In genomic region chr16:14309001-14309886, GRCh38 we compare ENCODE assay signal across 8 cellular contexts.
A peak's percentile ranks its signal among the peaks of the same experiment; 100 is the strongest.
DNase-seq lines count a peak whose midpoint lies in the region; ATAC-seq and TF ChIP-seq lines count a peak whose summit lies in the region.

No MANE protein-coding gene starts in this region.

- peaks cover 54% of the 10 kb centered on the region for H3K4me1 Mint-ChIP-seq in CD4-positive, alpha-beta T cell (ENCODE audit: low read depth)
- peaks cover 36% of the 10 kb centered on the region for H3K4me1 Mint-ChIP-seq in activated naive CD8-positive, alpha-beta T cell treated with anti-CD3 and anti-CD28 coated beads, Interleukin-2, amount 50 U/mL, for 24 hours
- peaks cover 7 to 11% of the 10 kb centered on the region in 2 donors for H3K4me1 Mint-ChIP-seq in natural killer cell

- CTCF ChIA-PET in CD4-positive, alpha-beta T cell (lab: Charles Lee): interaction anchor here (1.2 kb wide), 1 partner anchor 24 kb away, joined by 3 read pairs; no protein-coding TSS in a partner anchor

- peak in 5 of 10 experiments; percentile 14 to 49 (median 23) for DNase-seq in CD4-positive, alpha-beta T cell
- peak; percentile 63 for DNase-seq in HT-29 (ENCODE audit: low spot score)
- DNase-seq in activated naive CD8-positive, alpha-beta T cell treated with anti-CD3 and anti-CD28 coated beads, Interleukin-2, amount 50 U/mL, for 24 hours: no peak
- DNase-seq in natural killer cell: no peak
- no peak for DNase-seq in OCI-M1 (lab: John Stamatoyannopoulos, UW)
- no peak for DNase-seq in upper lobe of left lung

- peak; percentile 82 for ATAC-seq in CD4-positive, alpha-beta T cell (ENCODE audit: poor library complexity)
- ATAC-seq in activated naive CD8-positive, alpha-beta T cell treated with anti-CD3 and anti-CD28 coated beads, Interleukin-2, amount 50 U/mL, for 24 hours: peak; percentile 45
- ATAC-seq in natural killer cell: peak in 2 of 3 donors; percentile 15 to 25
- no peak for ATAC-seq in GM21526 (IDR thresholded peaks at IDR 0.05; ENCODE audit: low FRiP score, unreplicated experiment)
- ATAC-seq in GM19324 (IDR thresholded peaks at IDR 0.05; ENCODE audit: low FRiP score, unreplicated experiment): no peak
- no peak for ATAC-seq in upper lobe of left lung (ENCODE audit: low FRiP score in 2 of 2)

- H3K36me3 ChIP-seq in upper lobe of left lung: no peaks in the 10 kb centered on the region

- no peaks in the 10 kb centered on the region for H3K27me3 Mint-ChIP-seq in CD4-positive, alpha-beta T cell
- H3K27me3 Mint-ChIP-seq in activated naive CD8-positive, alpha-beta T cell treated with anti-CD3 and anti-CD28 coated beads, Interleukin-2, amount 50 U/mL, for 24 hours: no peaks in the 10 kb centered on the region
- peaks cover 24 to 29% of the 10 kb centered on the region in 2 donors for H3K27me3 Mint-ChIP-seq in natural killer cell (ENCODE audit: low read depth in 2 of 2)

- TF ChIP-seq POLR2A in upper lobe of left lung (IDR thresholded peaks at IDR 0.05): no peak

- H3K4me1 ChIP-seq in upper lobe of left lung: peaks cover 4 to 9% (median 8%) of the 10 kb centered on the region in 4 donors

- H3K9me3 ChIP-seq in CD4-positive, alpha-beta T cell (ENCODE audit: control insufficient read depth, low read length): no peaks in the 10 kb centered on the region
- H3K9me3 ChIP-seq in upper lobe of left lung: no peaks in the 10 kb centered on the region

- peak overlapping the region; percentile 9 for H3K27ac ChIP-seq in CD4-positive, alpha-beta T cell (ENCODE audit: low read depth, low read length)
- no peak overlapping the region for H3K27ac ChIP-seq in upper lobe of left lung

- 42 to 63% methylated on average over 24 to 26 of the region's 26 CpGs for WGBS in upper lobe of left lung, 2 donors

- peak overlapping the region; percentile 82 for H3K27ac Mint-ChIP-seq in CD4-positive, alpha-beta T cell
- peak overlapping the region; percentile 82 for H3K27ac Mint-ChIP-seq in activated naive CD8-positive, alpha-beta T cell treated with anti-CD3 and anti-CD28 coated beads, Interleukin-2, amount 50 U/mL, for 24 hours
- H3K27ac Mint-ChIP-seq in natural killer cell: no peak overlapping the region

- intact Hi-C loops in CD4-positive, alpha-beta T cell (cut with DNase I, micrococcal nuclease): loop anchor here in 1 of 2 experiments (10.0 kb wide), 1 partner anchor 286 kb away; no protein-coding TSS in a partner anchor
- intact Hi-C loops in natural killer cell (cut with micrococcal nuclease): no loop called here

- H3K36me3 Mint-ChIP-seq in CD4-positive, alpha-beta T cell (ENCODE audit: low read depth): no peaks in the 10 kb centered on the region
- H3K36me3 Mint-ChIP-seq in activated naive CD8-positive, alpha-beta T cell treated with anti-CD3 and anti-CD28 coated beads, Interleukin-2, amount 50 U/mL, for 24 hours (ENCODE audit: low read depth): no peaks in the 10 kb centered on the region
- H3K36me3 Mint-ChIP-seq in natural killer cell: no peaks in the 10 kb centered on the region

- peak; percentile 15 for TF ChIP-seq CTCF in CD4-positive, alpha-beta T cell (IDR thresholded peaks at IDR 0.05)
- TF ChIP-seq CTCF in natural killer cell (IDR thresholded peaks at IDR 0.05) (no peak), upper lobe of left lung (IDR thresholded peaks at IDR 0.05) (no peak)

- POLR2A ChIA-PET in CD4-positive, alpha-beta T cell (lab: Charles Lee): interaction anchor here (1.0 to 3.1 kb wide), 3 partner anchors 24 to 324 kb away, joined by 3 to 24 read pairs (median 4); no protein-coding TSS in a partner anchor

- TF ChIP-seq EP300 in upper lobe of left lung (IDR thresholded peaks at IDR 0.05): no peak

- H3K4me3 Mint-ChIP-seq in CD4-positive, alpha-beta T cell: peak overlapping the region; percentile 82
- H3K4me3 Mint-ChIP-seq in activated naive CD8-positive, alpha-beta T cell treated with anti-CD3 and anti-CD28 coated beads, Interleukin-2, amount 50 U/mL, for 24 hours: peak overlapping the region; percentile 64
- H3K4me3 Mint-ChIP-seq in natural killer cell: peak overlapping the region; percentile 62

- H3K27me3 ChIP-seq in CD4-positive, alpha-beta T cell (ENCODE audit: control insufficient read depth, insufficient read depth, low read length): no peaks in the 10 kb centered on the region
- H3K27me3 ChIP-seq in upper lobe of left lung: no peaks in the 10 kb centered on the region

- no peaks in the 10 kb centered on the region for H3K9me3 Mint-ChIP-seq in CD4-positive, alpha-beta T cell
- no peaks in the 10 kb centered on the region for H3K9me3 Mint-ChIP-seq in activated naive CD8-positive, alpha-beta T cell treated with anti-CD3 and anti-CD28 coated beads, Interleukin-2, amount 50 U/mL, for 24 hours
- H3K9me3 Mint-ChIP-seq in natural killer cell: no peaks in the 10 kb centered on the region

- H3K4me3 ChIP-seq in upper lobe of left lung: no peak overlapping the region

Comparison
In these comparisons a context has a peak if more than half of its experiments do, and no peak if none do; other contexts are left out.
1. ATAC-seq: peak in CD4-positive, alpha-beta T cell (single experiment), activated naive CD8-positive, alpha-beta T cell treated with anti-CD3 and anti-CD28 coated beads, Interleukin-2, amount 50 U/mL, for 24 hours (single experiment) and natural killer cell (2 of 3); none in GM21526 (single experiment), GM19324 (single experiment) and upper lobe of left lung (0 of 2).
2. H3K27ac Mint-ChIP-seq: peak in CD4-positive, alpha-beta T cell (single experiment) and activated naive CD8-positive, alpha-beta T cell treated with anti-CD3 and anti-CD28 coated beads, Interleukin-2, amount 50 U/mL, for 24 hours (single experiment); none in natural killer cell (0 of 2).
3. Peak in every context shown above with its lines, with median percentiles within 50 percentile points of each other: H3K4me3 Mint-ChIP-seq.